ENCODE assay signal across 1 cellular context in the genomic region with DNA sequence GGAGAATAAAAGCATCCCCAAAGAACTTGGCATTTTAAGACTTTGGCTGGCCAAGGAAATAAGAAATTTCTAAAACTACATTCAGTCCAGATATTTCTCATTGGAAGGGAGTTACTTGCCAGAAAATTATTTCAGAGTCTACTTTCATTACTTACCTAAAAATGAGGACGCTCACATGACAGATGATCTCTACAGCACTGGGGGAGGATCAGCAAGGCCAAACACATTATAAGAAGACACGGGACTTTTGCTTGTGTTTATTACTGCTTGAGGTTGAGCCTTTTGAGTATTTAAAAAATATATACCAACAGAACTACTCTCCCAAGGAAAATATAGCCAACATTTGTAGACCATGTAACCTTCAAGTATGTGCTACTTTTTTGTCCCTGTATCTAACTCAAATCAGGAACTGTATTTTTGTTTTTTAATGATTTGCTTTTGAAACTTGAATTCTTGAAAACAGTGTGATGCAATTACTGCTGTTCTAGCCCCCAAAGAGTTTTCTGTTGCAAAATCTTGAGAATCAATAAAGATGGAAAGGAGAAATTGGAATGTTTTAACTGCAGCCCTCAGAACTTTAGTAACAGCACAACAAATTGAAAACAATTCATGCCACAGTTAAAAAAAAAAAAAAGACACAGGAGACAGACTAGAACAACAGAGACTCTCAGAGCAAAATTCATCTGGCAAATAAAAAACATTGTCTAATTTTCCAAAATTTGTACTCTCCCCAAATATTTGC.
TF ChIP-seq lines count a peak whose summit lies in the region.

No MANE protein-coding gene starts in this region.

TF ChIP-seq in GM12878, 131 proteins besides CTCF, POLR2A, EP300 and RAD21 (continued from another document):
- TF ChIP-seq, protein P1, sequence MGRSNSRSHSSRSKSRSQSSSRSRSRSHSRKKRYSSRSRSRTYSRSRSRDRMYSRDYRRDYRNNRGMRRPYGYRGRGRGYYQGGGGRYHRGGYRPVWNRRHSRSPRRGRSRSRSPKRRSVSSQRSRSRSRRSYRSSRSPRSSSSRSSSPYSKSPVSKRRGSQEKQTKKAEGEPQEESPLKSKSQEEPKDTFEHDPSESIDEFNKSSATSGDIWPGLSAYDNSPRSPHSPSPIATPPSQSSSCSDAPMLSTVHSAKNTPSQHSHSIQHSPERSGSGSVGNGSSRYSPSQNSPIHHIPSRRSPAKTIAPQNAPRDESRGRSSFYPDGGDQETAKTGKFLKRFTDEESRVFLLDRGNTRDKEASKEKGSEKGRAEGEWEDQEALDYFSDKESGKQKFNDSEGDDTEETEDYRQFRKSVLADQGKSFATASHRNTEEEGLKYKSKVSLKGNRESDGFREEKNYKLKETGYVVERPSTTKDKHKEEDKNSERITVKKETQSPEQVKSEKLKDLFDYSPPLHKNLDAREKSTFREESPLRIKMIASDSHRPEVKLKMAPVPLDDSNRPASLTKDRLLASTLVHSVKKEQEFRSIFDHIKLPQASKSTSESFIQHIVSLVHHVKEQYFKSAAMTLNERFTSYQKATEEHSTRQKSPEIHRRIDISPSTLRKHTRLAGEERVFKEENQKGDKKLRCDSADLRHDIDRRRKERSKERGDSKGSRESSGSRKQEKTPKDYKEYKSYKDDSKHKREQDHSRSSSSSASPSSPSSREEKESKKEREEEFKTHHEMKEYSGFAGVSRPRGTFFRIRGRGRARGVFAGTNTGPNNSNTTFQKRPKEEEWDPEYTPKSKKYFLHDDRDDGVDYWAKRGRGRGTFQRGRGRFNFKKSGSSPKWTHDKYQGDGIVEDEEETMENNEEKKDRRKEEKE (IDR thresholded peaks at IDR 0.05) = no peak
- TF ChIP-seq, protein P2, sequence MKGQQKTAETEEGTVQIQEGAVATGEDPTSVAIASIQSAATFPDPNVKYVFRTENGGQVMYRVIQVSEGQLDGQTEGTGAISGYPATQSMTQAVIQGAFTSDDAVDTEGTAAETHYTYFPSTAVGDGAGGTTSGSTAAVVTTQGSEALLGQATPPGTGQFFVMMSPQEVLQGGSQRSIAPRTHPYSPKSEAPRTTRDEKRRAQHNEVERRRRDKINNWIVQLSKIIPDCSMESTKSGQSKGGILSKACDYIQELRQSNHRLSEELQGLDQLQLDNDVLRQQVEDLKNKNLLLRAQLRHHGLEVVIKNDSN (IDR thresholded peaks at IDR 0.05; ENCODE audit: borderline replicate concordance, extremely low read length, insufficient read depth, low read depth, low read length) = no peak
- TF ChIP-seq, protein P3, sequence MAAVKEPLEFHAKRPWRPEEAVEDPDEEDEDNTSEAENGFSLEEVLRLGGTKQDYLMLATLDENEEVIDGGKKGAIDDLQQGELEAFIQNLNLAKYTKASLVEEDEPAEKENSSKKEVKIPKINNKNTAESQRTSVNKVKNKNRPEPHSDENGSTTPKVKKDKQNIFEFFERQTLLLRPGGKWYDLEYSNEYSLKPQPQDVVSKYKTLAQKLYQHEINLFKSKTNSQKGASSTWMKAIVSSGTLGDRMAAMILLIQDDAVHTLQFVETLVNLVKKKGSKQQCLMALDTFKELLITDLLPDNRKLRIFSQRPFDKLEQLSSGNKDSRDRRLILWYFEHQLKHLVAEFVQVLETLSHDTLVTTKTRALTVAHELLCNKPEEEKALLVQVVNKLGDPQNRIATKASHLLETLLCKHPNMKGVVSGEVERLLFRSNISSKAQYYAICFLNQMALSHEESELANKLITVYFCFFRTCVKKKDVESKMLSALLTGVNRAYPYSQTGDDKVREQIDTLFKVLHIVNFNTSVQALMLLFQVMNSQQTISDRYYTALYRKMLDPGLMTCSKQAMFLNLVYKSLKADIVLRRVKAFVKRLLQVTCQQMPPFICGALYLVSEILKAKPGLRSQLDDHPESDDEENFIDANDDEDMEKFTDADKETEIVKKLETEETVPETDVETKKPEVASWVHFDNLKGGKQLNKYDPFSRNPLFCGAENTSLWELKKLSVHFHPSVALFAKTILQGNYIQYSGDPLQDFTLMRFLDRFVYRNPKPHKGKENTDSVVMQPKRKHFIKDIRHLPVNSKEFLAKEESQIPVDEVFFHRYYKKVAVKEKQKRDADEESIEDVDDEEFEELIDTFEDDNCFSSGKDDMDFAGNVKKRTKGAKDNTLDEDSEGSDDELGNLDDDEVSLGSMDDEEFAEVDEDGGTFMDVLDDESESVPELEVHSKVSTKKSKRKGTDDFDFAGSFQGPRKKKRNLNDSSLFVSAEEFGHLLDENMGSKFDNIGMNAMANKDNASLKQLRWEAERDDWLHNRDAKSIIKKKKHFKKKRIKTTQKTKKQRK (IDR thresholded peaks at IDR 0.05; ENCODE audit: low read depth, low read length) = no peak
- TF ChIP-seq SMAD1 (IDR thresholded peaks at IDR 0.05; ENCODE audit: low read depth, partially characterized antibody) (no peak), CHD4 (IDR thresholded peaks at IDR 0.05) (no peak)
